ENCODE assay signal across 8 cellular contexts in the genomic region with DNA sequence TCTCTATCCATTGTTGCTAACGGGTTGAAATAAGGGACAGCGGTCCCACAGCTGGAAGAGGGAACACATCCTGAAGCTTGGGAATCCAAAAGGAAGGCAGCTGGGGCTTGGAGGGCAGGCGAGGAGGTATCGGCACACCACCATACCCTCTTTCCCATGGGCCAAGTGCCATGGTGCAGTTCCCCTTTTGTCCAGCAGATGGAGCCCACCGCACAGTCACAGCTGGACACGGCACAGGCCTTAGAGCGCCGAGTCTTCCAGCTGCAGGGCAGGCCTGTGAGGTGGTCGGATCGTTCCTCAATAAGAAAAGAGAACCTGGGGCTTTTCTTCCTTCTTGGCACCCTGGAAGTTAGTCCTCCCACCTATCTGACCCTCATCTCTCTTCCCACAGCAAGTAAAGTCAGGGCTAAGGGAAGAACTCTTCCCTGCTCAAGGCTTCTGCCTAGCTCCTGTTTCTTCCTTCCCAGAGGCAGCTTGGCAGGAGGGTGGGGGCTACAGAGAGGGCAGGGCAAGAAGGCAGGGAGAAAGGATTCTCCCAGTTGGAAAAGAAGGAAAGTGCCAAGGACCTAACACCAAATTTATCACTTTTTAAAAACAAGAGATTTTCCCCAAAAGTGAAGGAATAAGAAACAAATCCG. TPM values are rescaled to one million over a fixed set of nuclear protein-coding genes. Genes with fewer than 3 reads are reported as not detected.
DNase-seq lines count a peak whose midpoint lies in the region; TF ChIP-seq lines count a peak whose summit lies in the region.

No MANE protein-coding gene starts in this region.

- H3K4me3 ChIP-seq in H7 (ENCODE audit: insufficient read depth, low read depth, low read length), result no peak overlapping the region
- no peak overlapping the region for H3K4me3 ChIP-seq in astrocyte of the cerebellum (ENCODE audit: low read depth, low read length)
- no peak overlapping the region for H3K4me3 ChIP-seq in spleen

- no peak overlapping the region for H3K27ac ChIP-seq in spleen

- TF ChIP-seq CTCF in astrocyte of the cerebellum (IDR thresholded peaks at IDR 0.05; ENCODE audit: low read depth, low read length, missing control alignments) (peak; percentile 100), spleen (IDR thresholded peaks at IDR 0.05 in 8 of 11, conservative IDR thresholded peaks at IDR 0.05 in 3 of 11) (peak; percentile 94 to 100 (median 98))

- in situ Hi-C loops in astrocyte of the cerebellum (cut with HindIII; ENCODE audit: low sequenced_read_pairs), result no loop called here

- WGBS in spleen, 5 donors, result 12 to 13% (median 13%) methylated on average over 9 to 11 of the region's 11 CpGs

- no peak for TF ChIP-seq POLR2A in spleen (IDR thresholded peaks at IDR 0.05)

- DNase-seq in NCI-H1417 (lab: John Stamatoyannopoulos, UW) (peak; percentile 74 to 84 (median 82)), NCI-H1417 treated with DMSO at 0.1 percent for 48 hours (lab: John Stamatoyannopoulos, UW) (no peak), H7 (peak; percentile 91), LoVo (ENCODE audit: low spot score) (peak; percentile 81), T-helper 22 cell (ENCODE audit: low read depth) (peak; percentile 34), astrocyte of the cerebellum (ENCODE audit: low read depth) (peak; percentile 33), iPS DF 4.7 (ENCODE audit: extremely low read depth, low spot score) (peak; percentile 58), spleen (peak; percentile 92)

- intact Hi-C loops in spleen (cut with DNase I; ENCODE audit: low total_unique reads), result no loop called here

- peaks cover 0 to 9% (median 6%) of the 10 kb centered on the region in 6 donors for H3K4me1 ChIP-seq in spleen

- H3K27me3 ChIP-seq in H7 (ENCODE audit: control insufficient read depth, insufficient read depth, low read length) (no peaks in the 10 kb centered on the region; the same call in 1 of the 2 replicates), spleen (replicated peaks in 1 of 7) (peaks cover 0 to 11% (median 0%) of the 10 kb centered on the region in 7 donors)

- no peaks in the 10 kb centered on the region for H3K9me3 ChIP-seq in spleen

- H3K36me3 ChIP-seq in H7 (replicated peaks; ENCODE audit: control insufficient read depth, insufficient read depth, low read length) (no peaks in the 10 kb centered on the region), spleen (peaks cover 0 to 40% (median 12%) of the 10 kb centered on the region in 6 donors)

RNA-seq across cellular contexts. Expression of a gene that starts 8.6 kb away (rescaled TPM):
- total RNA-seq in H7 (2014; rRNA removed; shearing (Covaris generic)), result 23.8 and 24.3 TPM in 2 replicates
- total RNA-seq in spleen, result 1 to 10 TPM in 1 of 7 donors, not detected in 6; 2.1 TPM
- under 1 TPM; 0.09 to 0.58 (median 0.24) TPM for polyA plus RNA-seq in spleen

RNA-seq across cellular contexts. Expression of a gene that starts 30.4 kb away (rescaled TPM):
- total RNA-seq in H7 (2014; rRNA removed; shearing (Covaris generic)), result 5.0 and 7.7 TPM in 2 replicates
- 10 to 100 TPM; 15.4 to 37.1 (median 17.3) TPM for total RNA-seq in spleen
- 10 to 100 TPM in 1 of 3 donors, 1 to 10 TPM in 2; 6.0 to 11.0 (median 9.5) TPM for polyA plus RNA-seq in spleen

RNA-seq across cellular contexts. Expression of a gene that starts 54.9 kb away (rescaled TPM):
- not detected in 2 replicates for total RNA-seq in H7 (2014; rRNA removed; shearing (Covaris generic))
- total RNA-seq in spleen, result not detected
- not detected for polyA plus RNA-seq in spleen
